In genomic region chr13:20711301-20712044, GRCh38 we compare ENCODE assay signal across 18 cellular contexts. TPM values are rescaled to one million over a fixed set of nuclear protein-coding genes. Genes with fewer than 3 reads are reported as not detected.
DNase-seq lines count a peak whose midpoint lies in the region; ATAC-seq and TF ChIP-seq lines count a peak whose summit lies in the region.
"Had no signal": no experiment of that assay in that cellular context is flagged by ENCODE, and none has a peak within 500 bp of the region (broad histone marks: within the 10 kb centered on the region; RNA-seq: fewer than 3 reads in every experiment).

No MANE protein-coding gene starts in this region.

- TF ChIP-seq POLR2A in transverse colon (IDR thresholded peaks at IDR 0.05) (no peak), esophagus muscularis mucosa (IDR thresholded peaks at IDR 0.05; ENCODE audit: low read depth) (no peak)

- no peaks in the 10 kb centered on the region for H3K9me3 Mint-ChIP-seq in activated CD8-positive, alpha-beta T cell treated with anti-CD3 and anti-CD28 coated beads for 36 hours
- H3K9me3 Mint-ChIP-seq: dendritic cell treated with granulocyte-macrophage colony-stimulating factor and Interleukin-4, amounts not matched to agents 40 ng/mL and 50 ng/mL, for 4 days had no signal

- H3K4me3 Mint-ChIP-seq in activated CD8-positive, alpha-beta T cell treated with anti-CD3 and anti-CD28 coated beads for 36 hours, result no peak overlapping the region
- H3K4me3 Mint-ChIP-seq: dendritic cell treated with granulocyte-macrophage colony-stimulating factor and Interleukin-4, amounts not matched to agents 40 ng/mL and 50 ng/mL, for 4 days had no signal

- no peaks in the 10 kb centered on the region for H3K36me3 ChIP-seq in left lung
- H3K36me3 ChIP-seq in transverse colon, result no peaks in the 10 kb centered on the region
- H3K36me3 ChIP-seq in esophagus muscularis mucosa, result no peaks in the 10 kb centered on the region
- H3K36me3 ChIP-seq: prostate gland, upper lobe of left lung had no signal

- CTCF ChIA-PET in activated CD8-positive, alpha-beta T cell treated with anti-CD3 and anti-CD28 coated beads for 36 hours (lab: Charles Lee), result interaction anchor here (0.9 to 2.9 kb wide), 11 partner anchors 9 to 220 kb away, joined by 3 to 14 read pairs (median 5); partner anchors contain the start of gene IL17D

- no peaks in the 10 kb centered on the region for H3K27me3 ChIP-seq in left lung
- H3K27me3 ChIP-seq in transverse colon, result peaks cover 5% of the 10 kb centered on the region
- H3K27me3 ChIP-seq in esophagus muscularis mucosa, result no peaks in the 10 kb centered on the region
- H3K27me3 ChIP-seq: upper lobe of left lung had no signal

- peak; percentile 19; the same call in 1 of the 2 replicates for TF ChIP-seq RAD21 in Ishikawa (IDR thresholded peaks at IDR 0.05; ENCODE audit: low read depth)

- POLR2A ChIA-PET in activated CD8-positive, alpha-beta T cell treated with anti-CD3 and anti-CD28 coated beads for 36 hours (lab: Charles Lee), result no interaction called here

- 86 to 87% methylated on average over 6 to 13 of the region's 13 CpGs for WGBS in transverse colon (ENCODE audit: low coverage in 1 of 2), 2 donors
- WGBS in esophagus muscularis mucosa, result 79% methylated on average over 13 of the region's 13 CpGs

- intact Hi-C loops in activated CD8-positive, alpha-beta T cell treated with anti-CD3 and anti-CD28 coated beads for 36 hours (cut with micrococcal nuclease), result loop anchor here (5.0 kb wide), 2 partner anchors 116 to 211 kb away; no protein-coding TSS in a partner anchor
- intact Hi-C loops in left lung (cut with DNase I) (loop anchor here in 1 of 2 donors (10.0 kb wide), 1 partner anchor 213 kb away; no protein-coding TSS in a partner anchor), transverse colon (cut with DNase I; ENCODE audit: low total_unique reads) (loop anchor here (5.0 to 10.0 kb wide), 2 partner anchors 113 to 211 kb away; no protein-coding TSS in a partner anchor), esophagus muscularis mucosa (cut with DNase I) (loop anchor here (1.0 to 5.0 kb wide), 5 partner anchors 61 to 219 kb away; partner anchors contain the start of gene EEF1AKMT1)

- H3K27me3 Mint-ChIP-seq in activated CD8-positive, alpha-beta T cell treated with anti-CD3 and anti-CD28 coated beads for 36 hours, result peaks cover 8% of the 10 kb centered on the region

- H3K4me3 ChIP-seq in left lung, result no peak overlapping the region
- no peak overlapping the region for H3K4me3 ChIP-seq in transverse colon
- H3K4me3 ChIP-seq in esophagus muscularis mucosa, result no peak overlapping the region
- H3K4me3 ChIP-seq: prostate gland, SK-N-MC had no signal

- H3K27ac ChIP-seq in left lung (no peak overlapping the region), transverse colon (no peak overlapping the region), esophagus muscularis mucosa (replicated peaks in 1 of 4) (no peak overlapping the region)
- H3K27ac ChIP-seq: 22Rv1, prostate gland, SK-N-MC, upper lobe of left lung, VCaP had no signal

- H3K4me1 ChIP-seq in left lung (peaks cover 6 to 11% of the 10 kb centered on the region in 2 donors), transverse colon (peaks cover 0 to 14% (median 9%) of the 10 kb centered on the region in 4 donors), esophagus muscularis mucosa (peaks cover 24 to 49% (median 43%) of the 10 kb centered on the region in 4 donors)
- H3K4me1 ChIP-seq: Caco-2, prostate gland had no signal

- no peaks in the 10 kb centered on the region for H3K9me3 ChIP-seq in left lung
- no peaks in the 10 kb centered on the region for H3K9me3 ChIP-seq in transverse colon
- H3K9me3 ChIP-seq in esophagus muscularis mucosa, result no peaks in the 10 kb centered on the region
- H3K9me3 ChIP-seq: Caco-2, prostate gland, upper lobe of left lung had no signal

- ATAC-seq in activated CD8-positive, alpha-beta T cell treated with anti-CD3 and anti-CD28 coated beads for 36 hours, result no peak
- peak; percentile 15 for ATAC-seq in left lung
- no peak for ATAC-seq in GM21423 (IDR thresholded peaks at IDR 0.05; ENCODE audit: unreplicated experiment)

- no peaks in the 10 kb centered on the region for H3K36me3 Mint-ChIP-seq in activated CD8-positive, alpha-beta T cell treated with anti-CD3 and anti-CD28 coated beads for 36 hours (ENCODE audit: low read depth)

- TF ChIP-seq EP300 in Ishikawa (IDR thresholded peaks at IDR 0.05; ENCODE audit: borderline replicate concordance), result no peak
- TF ChIP-seq EP300 in transverse colon (IDR thresholded peaks at IDR 0.05; ENCODE audit: low read depth), result no peak
- no peak for TF ChIP-seq EP300 in esophagus muscularis mucosa (IDR thresholded peaks at IDR 0.05)

- DNase-seq in DMS 273 (lab: John Stamatoyannopoulos, UW; ENCODE audit: unreplicated experiment), result peak; percentile 46
- DNase-seq in DMS 273 treated with DMSO at 0.1 percent for 48 hours (lab: John Stamatoyannopoulos, UW), result no peak
- DNase-seq in activated CD8-positive, alpha-beta T cell treated with anti-CD3 and anti-CD28 coated beads for 36 hours, result peak; percentile 49
- DNase-seq in left lung, result no peak
- DNase-seq in transverse colon, result no peak
- no peak for DNase-seq in esophagus muscularis mucosa (ENCODE audit: extremely low spot score)
- DNase-seq: activated T-cell treated with anti-CD3 and anti-CD28 coated beads for 4 hours, Caco-2, NCI-H1048, NCI-H510A, upper lobe of left lung had no signal

- peaks cover 10% of the 10 kb centered on the region for H3K4me1 Mint-ChIP-seq in activated CD8-positive, alpha-beta T cell treated with anti-CD3 and anti-CD28 coated beads for 36 hours (ENCODE audit: low read depth)

- TF ChIP-seq CTCF in activated CD8-positive, alpha-beta T cell treated with anti-CD3 and anti-CD28 coated beads for 36 hours (IDR thresholded peaks at IDR 0.05), result no peak
- TF ChIP-seq CTCF in left lung (IDR thresholded peaks at IDR 0.05), result no peak
- TF ChIP-seq CTCF in transverse colon (IDR thresholded peaks at IDR 0.05), result no peak
- no peak for TF ChIP-seq CTCF in esophagus muscularis mucosa (IDR thresholded peaks at IDR 0.05)

- in situ Hi-C loops in transverse colon (cut with MboI; ENCODE audit: low pct_ligation_motif_present in 1 of 4, low pct_unique_long_range_greater_than_20kb in 1 of 4, low sequenced_read_pairs in 3 of 4), result loop anchor here in 3 of 4 donors (10.0 to 25.0 kb wide), 6 partner anchors 101 to 376 kb away; partner anchors contain the start of gene XPO4 (in 2 of the 3)

- no peak overlapping the region for H3K27ac Mint-ChIP-seq in activated CD8-positive, alpha-beta T cell treated with anti-CD3 and anti-CD28 coated beads for 36 hours
- H3K27ac Mint-ChIP-seq: dendritic cell treated with granulocyte-macrophage colony-stimulating factor and Interleukin-4, amounts not matched to agents 40 ng/mL and 50 ng/mL, for 4 days had no signal

TF ChIP-seq in Ishikawa, 13 proteins besides CTCF, POLR2A, EP300 and RAD21:
- TF ChIP-seq TCF12 (IDR thresholded peaks at IDR 0.05; ENCODE audit: low read depth) (no peak), YY1 (IDR thresholded peaks at IDR 0.05; ENCODE audit: low read depth) (no peak), REST (IDR thresholded peaks at IDR 0.05; ENCODE audit: low read depth) (no peak), MAX (IDR thresholded peaks at IDR 0.05) (no peak), CREB1 (IDR thresholded peaks at IDR 0.05; ENCODE audit: low read depth) (no peak), FOXM1 (IDR thresholded peaks at IDR 0.05; ENCODE audit: borderline replicate concordance, low read depth) (no peak), CEBPB (IDR thresholded peaks at IDR 0.05) (no peak), TEAD4 (IDR thresholded peaks at IDR 0.05) (no peak), NFIC (IDR thresholded peaks at IDR 0.05) (no peak), EGR1 (IDR thresholded peaks at IDR 0.05) (no peak), ZBTB7A (IDR thresholded peaks at IDR 0.05; ENCODE audit: low read depth) (no peak), USF1 (IDR thresholded peaks at IDR 0.05) (no peak), TAF1 (IDR thresholded peaks at IDR 0.05; ENCODE audit: low read depth) (no peak)

RNA-seq across cellular contexts. Expression of gene IL17D, which starts 8.0 kb away (rescaled TPM):
- total RNA-seq in activated CD8-positive, alpha-beta T cell treated with anti-CD3 and anti-CD28 coated beads for 36 hours, result under 1 TPM; 0.49 to 0.54 TPM
- total RNA-seq in left lung (1 to 10 TPM; 1.1 to 3.6 TPM), transverse colon (1 to 10 TPM in 2 of 4 donors, not detected in 2; 1.1 to 1.4 TPM), esophagus muscularis mucosa (1 to 10 TPM; 4.2 to 9.9 (median 6.7) TPM)

Comparison
In these comparisons a context has a peak if more than half of its experiments do, and no peak if none do; other contexts are left out.
1. DNase-seq: peak in DMS 273 (single experiment) and activated CD8-positive, alpha-beta T cell treated with anti-CD3 and anti-CD28 coated beads for 36 hours (single experiment); none in DMS 273 treated with DMSO at 0.1 percent for 48 hours (single experiment), left lung (0 of 2), transverse colon (single experiment) and esophagus muscularis mucosa (single experiment).